In genomic region chr11:120500414-120500936, GRCh38 we compare ENCODE assay signal across 2 cellular contexts.
TF ChIP-seq lines count a peak whose summit lies in the region.

No MANE protein-coding gene starts in this region.

TF ChIP-seq in SK-N-SH treated with all-trans-retinoic acid at 6 μM for 48 hours, 23 proteins besides CTCF, POLR2A, EP300 and RAD21 (continued from another document):
- TF ChIP-seq TSHZ2 (CRISPR knock-in tag; IDR thresholded peaks at IDR 0.05) (no peak), TCF4 (CRISPR knock-in tag; IDR thresholded peaks at IDR 0.05; ENCODE audit: borderline replicate concordance) (no peak), ISL1 (CRISPR knock-in tag; IDR thresholded peaks at IDR 0.05) (no peak), CREB5 (CRISPR knock-in tag; IDR thresholded peaks at IDR 0.05; ENCODE audit: low read depth) (no peak), ESRRG (CRISPR knock-in tag; IDR thresholded peaks at IDR 0.05) (no peak), ZFP30 (CRISPR knock-in tag; IDR thresholded peaks at IDR 0.05) (no peak), PATZ1 (CRISPR knock-in tag; IDR thresholded peaks at IDR 0.05; ENCODE audit: borderline replicate concordance) (no peak), BACH2 (CRISPR knock-in tag; IDR thresholded peaks at IDR 0.05; ENCODE audit: borderline replicate concordance) (no peak), PPARA (CRISPR knock-in tag; IDR thresholded peaks at IDR 0.05; ENCODE audit: borderline replicate concordance) (no peak), CSRNP3 (CRISPR knock-in tag; IDR thresholded peaks at IDR 0.05) (no peak), ZC3H10 (CRISPR knock-in tag; IDR thresholded peaks at IDR 0.05) (no peak), RARB (CRISPR knock-in tag; IDR thresholded peaks at IDR 0.05) (no peak)

TF ChIP-seq in SK-N-SH, 30 proteins besides CTCF, POLR2A, EP300 and RAD21 (continued from another document):
- no peak for TF ChIP-seq RXRA (IDR thresholded peaks at IDR 0.05; ENCODE audit: borderline replicate concordance, low read depth)
- no peak for TF ChIP-seq TCF12 (IDR thresholded peaks at IDR 0.05)
- no peak for TF ChIP-seq POLR2AphosphoS5 (IDR thresholded peaks at IDR 0.05; ENCODE audit: low read depth, low read length)
- no peak for TF ChIP-seq FOXJ3 (CRISPR knock-in tag; IDR thresholded peaks at IDR 0.05)
- no peak for TF ChIP-seq PBX3 (IDR thresholded peaks at IDR 0.05)
- TF ChIP-seq TAF1 (IDR thresholded peaks at IDR 0.05; ENCODE audit: borderline replicate concordance, low read depth, low read length), result no peak
- no peak for TF ChIP-seq FOSL2 (IDR thresholded peaks at IDR 0.05; ENCODE audit: borderline replicate concordance, low read depth)
- TF ChIP-seq ELF1 (IDR thresholded peaks at IDR 0.05), result no peak
- no peak for TF ChIP-seq FOXM1 (IDR thresholded peaks at IDR 0.05; ENCODE audit: low read depth)
- no peak for TF ChIP-seq EZH2phosphoT487 (IDR thresholded peaks at IDR 0.05; ENCODE audit: borderline replicate concordance, low read depth)
